13 cellular contexts compared by ENCODE assay signal in the genomic region with DNA sequence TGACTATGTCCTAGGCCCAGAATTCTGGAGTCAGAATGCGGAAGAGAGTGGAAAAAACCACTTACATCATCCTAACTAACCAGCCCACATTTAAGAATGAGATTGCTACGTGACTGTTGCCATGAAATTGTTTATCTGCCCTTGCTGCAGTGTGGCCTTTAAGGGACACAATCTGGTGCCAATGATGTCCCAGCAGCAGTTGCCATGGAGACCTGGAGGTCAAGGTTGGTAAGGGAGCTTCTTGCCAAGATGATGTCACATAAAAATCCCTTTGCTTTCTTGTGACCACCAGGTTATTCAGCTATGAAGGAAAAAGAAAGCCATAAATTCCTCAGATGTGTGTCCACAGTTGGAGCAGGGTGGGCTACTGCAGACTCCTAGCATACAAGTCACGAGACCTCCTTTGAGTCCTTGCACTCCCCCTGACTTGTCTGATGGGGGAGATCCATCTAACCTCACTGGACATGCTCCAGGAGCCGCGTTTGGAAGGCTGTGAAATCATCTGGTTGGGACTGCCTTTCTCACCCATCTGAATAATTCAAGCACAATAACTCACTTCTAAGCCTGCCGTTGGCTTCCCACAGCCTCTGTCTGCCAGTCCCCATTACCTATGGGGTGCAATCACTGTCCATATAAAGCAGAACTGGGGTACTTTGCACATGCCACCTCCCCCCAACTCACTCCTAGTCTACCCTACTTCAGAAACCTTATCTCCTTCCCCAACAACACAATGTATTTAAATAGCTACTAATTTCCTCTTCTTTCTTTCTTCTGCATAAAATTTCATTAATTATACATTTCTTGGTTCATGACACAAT.
DNase-seq lines count a peak whose midpoint lies in the region; ATAC-seq and TF ChIP-seq lines count a peak whose summit lies in the region.
"Had no signal": no experiment of that assay in that cellular context is flagged by ENCODE, and none has a peak within 500 bp of the region (broad histone marks: within the 10 kb centered on the region; RNA-seq: fewer than 3 reads in every experiment).

No MANE protein-coding gene starts in this region.

- ATAC-seq in thoracic aorta (ENCODE audit: insufficient number of reproducible peaks, low FRiP score, low read depth) = peak; percentile 74

- DNase-seq in DMS53 (lab: John Stamatoyannopoulos, UW) (peak; percentile 16), DMS53 treated with DMSO at 0.1 percent for 48 hours (lab: John Stamatoyannopoulos, UW; ENCODE audit: unreplicated experiment) (no peak), coronary artery (ENCODE audit: low spot score) (peak; percentile 64), medulla oblongata (ENCODE audit: extremely low spot score) (peak; percentile 28), thoracic aorta (ENCODE audit: low spot score) (peak; percentile 43), GM19240 (ENCODE audit: insufficient read length, low spot score) (no peak), DMS153 treated with DMSO at 0.1 percent for 48 hours (lab: John Stamatoyannopoulos, UW; ENCODE audit: unreplicated experiment) (no peak), NCI-H2171 (lab: John Stamatoyannopoulos, UW) (no peak)
- DNase-seq: 8988T, amniotic stem cell, foreskin fibroblast, MV-4-11 had no signal

- TF ChIP-seq CTCF in coronary artery (IDR thresholded peaks at IDR 0.05) (no peak), thoracic aorta (IDR thresholded peaks at IDR 0.05) (no peak)

- no peaks in the 10 kb centered on the region for H3K9me3 ChIP-seq in thoracic aorta
- H3K9me3 ChIP-seq: Peyer's patch had no signal

- H3K27me3 ChIP-seq in thoracic aorta (replicated peaks; ENCODE audit: insufficient read depth) = no peaks in the 10 kb centered on the region
- H3K27me3 ChIP-seq: Peyer's patch had no signal

- peak overlapping the region; percentile 69 to 86 for H3K27ac ChIP-seq in coronary artery
- peak overlapping the region; percentile 59 to 78 for H3K27ac ChIP-seq in thoracic aorta

- peaks cover 5 to 47% of the 10 kb centered on the region in 2 donors for H3K4me1 ChIP-seq in thoracic aorta (ENCODE audit: control insufficient read depth in 1 of 2, low read depth in 2 of 2)

- peak overlapping the region; percentile 34 for H3K4me3 ChIP-seq in coronary artery
- no peak overlapping the region for H3K4me3 ChIP-seq in thoracic aorta

- no peaks in the 10 kb centered on the region for H3K36me3 ChIP-seq in thoracic aorta
- H3K36me3 ChIP-seq: Peyer's patch had no signal

Comparison
In these comparisons a context has a peak if more than half of its experiments do, and no peak if none do; other contexts are left out.
1. DNase-seq: peak in DMS53 (single experiment), coronary artery (single experiment), medulla oblongata (single experiment) and thoracic aorta (single experiment); none in DMS53 treated with DMSO at 0.1 percent for 48 hours (single experiment), GM19240 (single experiment), DMS153 treated with DMSO at 0.1 percent for 48 hours (single experiment) and NCI-H2171 (single experiment).